ENCODE assay signal across 19 cellular contexts in the genomic region with DNA sequence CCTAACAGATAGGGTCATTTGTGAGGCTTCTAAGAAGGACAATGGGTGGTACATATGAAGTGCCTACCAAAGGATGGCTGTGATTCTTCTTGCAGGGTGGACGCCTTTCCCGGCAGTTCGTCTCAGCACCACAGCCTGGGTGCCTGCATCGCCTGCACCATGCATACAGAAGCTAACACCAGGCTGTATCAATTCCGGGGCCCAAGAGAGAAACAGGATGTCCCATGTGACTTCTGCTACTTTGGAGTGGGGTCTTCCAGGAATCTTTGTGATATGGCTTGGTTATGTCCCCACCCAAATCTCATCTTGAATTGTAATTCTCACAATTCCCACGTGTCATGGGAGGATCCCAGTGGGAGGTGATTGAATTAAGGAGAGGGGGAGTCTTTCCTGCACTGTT.
DNase-seq lines count a peak whose midpoint lies in the region; ATAC-seq, FAIRE-seq and TF ChIP-seq lines count a peak whose summit lies in the region.
"Had no signal": no experiment of that assay in that cellular context is flagged by ENCODE, and none has a peak within 500 bp of the region (broad histone marks: within the 10 kb centered on the region; RNA-seq: fewer than 3 reads in every experiment).

No MANE protein-coding gene starts in this region.

- H3K9me3 Mint-ChIP-seq in natural killer cell treated with Interleukin-12 subunit alpha and Interleukin-12 subunit beta and Interleukin-15 and Interleukin-18, amount 100 ng/mL, for 72 hours: peaks cover 8% of the 10 kb centered on the region
- peaks cover 3 to 12% of the 10 kb centered on the region in 2 donors for H3K9me3 Mint-ChIP-seq in natural killer cell

- peak; percentile 43 for FAIRE-seq in bronchial epithelial cell (lab: Jason Lieb, UNC)
- FAIRE-seq: A549, D721Med, GM12892, GM19239 had no signal

- H3K27me3 ChIP-seq in bronchial epithelial cell (ENCODE audit: control insufficient read depth, insufficient read depth, low read length): no peaks in the 10 kb centered on the region
- H3K27me3 ChIP-seq: BE2C had no signal

- TF ChIP-seq CTCF in natural killer cell (IDR thresholded peaks at IDR 0.05): no peak
- no peak for TF ChIP-seq CTCF in bronchial epithelial cell (IDR thresholded peaks at IDR 0.05; ENCODE audit: insufficient read depth, low read length, severe bottlenecking)

- H3K27me3 Mint-ChIP-seq in natural killer cell treated with Interleukin-12 subunit alpha and Interleukin-12 subunit beta and Interleukin-15 and Interleukin-18, amount 100 ng/mL, for 72 hours: peaks cover 12 to 19% of the 10 kb centered on the region in 2 donors
- H3K27me3 Mint-ChIP-seq in natural killer cell (ENCODE audit: low read depth in 2 of 2): peaks cover 17 to 26% of the 10 kb centered on the region in 2 donors

- H3K36me3 Mint-ChIP-seq in natural killer cell treated with Interleukin-12 subunit alpha and Interleukin-12 subunit beta and Interleukin-15 and Interleukin-18, amount 100 ng/mL, for 72 hours: peaks cover 25% of the 10 kb centered on the region
- H3K36me3 Mint-ChIP-seq in natural killer cell: peaks cover 14% of the 10 kb centered on the region

- intact Hi-C loops in natural killer cell (cut with micrococcal nuclease): no loop called here

- no peaks in the 10 kb centered on the region for H3K4me1 Mint-ChIP-seq in natural killer cell treated with Interleukin-12 subunit alpha and Interleukin-12 subunit beta and Interleukin-15 and Interleukin-18, amount 100 ng/mL, for 72 hours (ENCODE audit: low read depth in 2 of 2)
- no peaks in the 10 kb centered on the region for H3K4me1 Mint-ChIP-seq in natural killer cell

- CTCF ChIA-PET in HEK293T (lab: Yijun Ruan, JAX): no interaction called here

- no peak overlapping the region for H3K27ac Mint-ChIP-seq in natural killer cell treated with Interleukin-12 subunit alpha and Interleukin-12 subunit beta and Interleukin-15 and Interleukin-18, amount 100 ng/mL, for 72 hours
- no peak overlapping the region for H3K27ac Mint-ChIP-seq in natural killer cell
- H3K27ac Mint-ChIP-seq: CD4-positive, alpha-beta memory T cell; HFFc6 had no signal

- POLR2A ChIA-PET in HEK293T (lab: Yijun Ruan, JAX): no interaction called here

- no peak overlapping the region for H3K4me3 Mint-ChIP-seq in natural killer cell treated with Interleukin-12 subunit alpha and Interleukin-12 subunit beta and Interleukin-15 and Interleukin-18, amount 100 ng/mL, for 72 hours
- no peak overlapping the region for H3K4me3 Mint-ChIP-seq in natural killer cell
- H3K4me3 Mint-ChIP-seq: CD4-positive, alpha-beta memory T cell; HFFc6 had no signal

- no peak for ATAC-seq in natural killer cell treated with Interleukin-12 subunit alpha and Interleukin-12 subunit beta and Interleukin-15 and Interleukin-18, amount 100 ng/mL, for 72 hours
- no peak for ATAC-seq in natural killer cell
- ATAC-seq in GM18498 (IDR thresholded peaks at IDR 0.05; ENCODE audit: unreplicated experiment): no peak
- ATAC-seq: A549 had no signal

- DNase-seq in natural killer cell treated with Interleukin-12 subunit alpha and Interleukin-12 subunit beta and Interleukin-15 and Interleukin-18, amount 100 ng/mL, for 72 hours (ENCODE audit: low spot score): peak; percentile 39
- DNase-seq in natural killer cell: no peak
- no peak for DNase-seq in bronchial epithelial cell (ENCODE audit: low read depth)
- peak; percentile 33 for DNase-seq in islet precursor cell
- DNase-seq in NCI-H69 (lab: John Stamatoyannopoulos, UW): no peak
- no peak for DNase-seq in HEK293T (ENCODE audit: extremely low spot score)
- DNase-seq: BE2C; CD4-positive, alpha-beta memory T cell; DMS153; DND-41; GDM1; GOT3; HFFc6 had no signal

- no peak overlapping the region for H3K4me3 ChIP-seq in bronchial epithelial cell (ENCODE audit: low read depth, low read length)
- H3K4me3 ChIP-seq: A549, HAP-1 had no signal

- no peaks in the 10 kb centered on the region for H3K36me3 ChIP-seq in bronchial epithelial cell (ENCODE audit: control insufficient read depth, insufficient read depth, low read length)
- H3K36me3 ChIP-seq: BE2C, HAP-1 had no signal

TF ChIP-seq in HEK293T, 16 proteins besides CTCF, POLR2A, EP300 and RAD21:
- TF ChIP-seq FOXK2 (IDR thresholded peaks at IDR 0.05) (no peak), TARDBP (IDR thresholded peaks at IDR 0.05) (no peak), SP1 (IDR thresholded peaks at IDR 0.05) (no peak), HDGF (IDR thresholded peaks at IDR 0.05; ENCODE audit: borderline replicate concordance) (no peak), BHLHE40 (IDR thresholded peaks at IDR 0.05; ENCODE audit: borderline replicate concordance) (no peak)

Comparison
In these comparisons a context has a peak if more than half of its experiments do, and no peak if none do; other contexts are left out.
1. DNase-seq: peak in natural killer cell treated with Interleukin-12 subunit alpha and Interleukin-12 subunit beta and Interleukin-15 and Interleukin-18, amount 100 ng/mL, for 72 hours (single experiment) and islet precursor cell (single experiment); none in natural killer cell (single experiment), bronchial epithelial cell (single experiment), NCI-H69 (single experiment) and HEK293T (single experiment).